ENCODE assay signal across 8 cellular contexts in genomic region chr20:20711413-20711812, GRCh38. TPM values are rescaled to one million over a fixed set of nuclear protein-coding genes. Genes with fewer than 3 reads are reported as not detected.
DNase-seq lines count a peak whose midpoint lies in the region; ATAC-seq and TF ChIP-seq lines count a peak whose summit lies in the region.

No MANE protein-coding gene starts in this region.

- CTCF ChIA-PET in PC-3 (lab: Charles Lee) = no interaction called here

- no peaks in the 10 kb centered on the region for H4K20me1 ChIP-seq in PC-3 (ENCODE audit: low read length)

- H3K27ac ChIP-seq in PC-3 (ENCODE audit: low read length) (no peak overlapping the region), coronary artery (peak overlapping the region; percentile 47 to 55)

- H3F3A ChIP-seq in PC-3 (ENCODE audit: low read length, unreplicated experiment) = no peaks in the 10 kb centered on the region

- peak overlapping the region; percentile 88 for H3K4me3 ChIP-seq in PC-3 (ENCODE audit: low read length)
- peak overlapping the region; percentile 95 for H3K4me3 ChIP-seq in coronary artery

- H3K9ac ChIP-seq in PC-3 (ENCODE audit: low read length) = peak overlapping the region; percentile 51; the same call in 1 of the 2 replicates

- DNase-seq in SIG-M5 treated with dmso at 0.1 percent for 504 hours (lab: John Stamatoyannopoulos, UW; ENCODE audit: unreplicated experiment) = peak; percentile 22
- DNase-seq in SIG-M5 (lab: John Stamatoyannopoulos, UW) = no peak
- DNase-seq in PC-3 = no peak
- DNase-seq in coronary artery (ENCODE audit: low spot score) = no peak
- DNase-seq in natural killer cell = peak; percentile 25
- no peak for DNase-seq in NCI-H187 (lab: John Stamatoyannopoulos, UW)
- no peak for DNase-seq in posterior vena cava (ENCODE audit: low spot score)

- H2AFZ ChIP-seq in PC-3 (ENCODE audit: low read length) = peak overlapping the region; percentile 99

- TF ChIP-seq CTCF in PC-3 (conservative IDR thresholded peaks at IDR 0.05; ENCODE audit: low read depth, low read length) (no peak), coronary artery (IDR thresholded peaks at IDR 0.05) (no peak), natural killer cell (IDR thresholded peaks at IDR 0.05) (no peak)

- H3K27me3 ChIP-seq in PC-3 (ENCODE audit: low read length) = no peaks in the 10 kb centered on the region

- intact Hi-C loops in PC-3 (cut with micrococcal nuclease) (no loop called here), natural killer cell (cut with micrococcal nuclease) (loop anchor here (5.0 to 10.0 kb wide), 3 partner anchors 497 to 659 kb away; partner anchors contain the start of genes CFAP61, CRNKL1 and XRN2), posterior vena cava (cut with DNase I) (no loop called here)

- peaks cover 37 to 38% of the 10 kb centered on the region in 2 donors for H3K4me1 Mint-ChIP-seq in natural killer cell

- no TSS peak for BruUV-seq in PC-3 (replicated peaks; lab: Mats Ljungman, UMichigan)

- H3K36me3 Mint-ChIP-seq in natural killer cell = no peaks in the 10 kb centered on the region

- H3K9me2 ChIP-seq in PC-3 (replicated peaks; ENCODE audit: low read length) = no peaks in the 10 kb centered on the region

- ATAC-seq in PC-3 (no peak), natural killer cell (no peak), HG03280 (IDR thresholded peaks at IDR 0.05; ENCODE audit: unreplicated experiment) (no peak)

- H3K36me3 ChIP-seq in PC-3 (ENCODE audit: low read depth, low read length) = no peaks in the 10 kb centered on the region

- H3K4me3 Mint-ChIP-seq in natural killer cell = peak overlapping the region; percentile 93

- peaks cover 18% of the 10 kb centered on the region for H3K4me1 ChIP-seq in PC-3 (ENCODE audit: insufficient read depth, low read length)

- peak overlapping the region; percentile 76 to 81 for H3K27ac Mint-ChIP-seq in natural killer cell

- POLR2A ChIA-PET in PC-3 (lab: Charles Lee; ENCODE audit: unreplicated experiment) = no interaction called here

- H3K9me3 Mint-ChIP-seq in natural killer cell = no peaks in the 10 kb centered on the region

- peaks cover 28% of the 10 kb centered on the region; the same call in 1 of the 2 replicates for H3K79me2 ChIP-seq in PC-3 (ENCODE audit: low read length)

- no peaks in the 10 kb centered on the region for H3K27me3 Mint-ChIP-seq in natural killer cell (ENCODE audit: low read depth in 2 of 2)

- peak overlapping the region; percentile 90 for H3K4me2 ChIP-seq in PC-3 (ENCODE audit: low read length)

- H3K9me3 ChIP-seq in PC-3 (ENCODE audit: low read length) = no peaks in the 10 kb centered on the region

RNA-seq across cellular contexts. Expression of gene RALGAPA2, which starts 1.0 kb away (rescaled TPM):
- total RNA-seq in PC-3 (2014; rRNA removed) (9.8 and 10.5 TPM in 2 replicates), natural killer cell (10 to 100 TPM; 26.6 to 33.9 (median 33.1) TPM), posterior vena cava (10 to 100 TPM; 34.2 to 38.0 TPM)

Comparison
In these comparisons a context has a peak if more than half of its experiments do, and no peak if none do; other contexts are left out.
1. DNase-seq: peak in SIG-M5 treated with dmso at 0.1 percent for 504 hours (single experiment) and natural killer cell (single experiment); none in SIG-M5 (single experiment), PC-3 (single experiment), coronary artery (single experiment), NCI-H187 (0 of 2) and posterior vena cava (single experiment).